1 cellular context compared by ENCODE assay signal in genomic region chr4:169675825-169676224, GRCh38.
TF ChIP-seq lines count a peak whose summit lies in the region.

No MANE protein-coding gene starts in this region.

TF ChIP-seq in GM12878, 131 proteins besides CTCF, POLR2A, EP300 and RAD21 (continued from another document):
- TF ChIP-seq USF1 (IDR thresholded peaks at IDR 0.05; ENCODE audit: borderline replicate concordance, extremely low read length, insufficient read depth, low read depth, low read length) (no peak), JUNB (IDR thresholded peaks at IDR 0.05) (peak; percentile 39; the same call in 1 of the 2 replicates), MEF2B (IDR thresholded peaks at IDR 0.05; ENCODE audit: partially characterized antibody, poor library complexity, severe bottlenecking) (peak; percentile 83)
